9 cellular contexts compared by ENCODE assay signal in the genomic region with DNA sequence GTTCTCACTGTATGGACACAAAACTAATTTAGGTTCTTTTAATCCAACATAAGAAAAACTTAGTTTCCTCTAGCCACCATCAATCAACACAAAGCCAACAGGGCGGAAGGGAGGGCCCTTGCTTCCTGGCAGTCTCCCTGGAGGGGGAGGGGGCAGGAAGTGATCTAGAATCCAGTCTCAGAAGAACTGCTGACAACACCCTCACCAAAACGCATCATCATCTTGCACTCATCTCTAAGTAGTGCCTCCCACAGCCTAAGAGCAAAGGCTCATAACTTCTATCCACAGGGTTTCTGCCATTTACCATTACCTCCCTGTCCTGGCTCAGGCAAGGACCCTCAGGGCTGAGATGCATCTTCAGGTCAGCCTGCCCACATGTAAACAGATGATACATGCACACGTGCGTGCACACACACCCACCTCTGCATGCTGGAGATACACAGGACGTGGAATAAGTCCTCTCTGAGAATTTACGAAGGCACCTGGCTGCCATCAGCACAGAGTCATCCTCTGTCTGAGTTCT. TPM values are rescaled to one million over a fixed set of nuclear protein-coding genes. Genes with fewer than 3 reads are reported as not detected.
DNase-seq lines count a peak whose midpoint lies in the region; ATAC-seq and TF ChIP-seq lines count a peak whose summit lies in the region.
"Had no signal": no experiment of that assay in that cellular context is flagged by ENCODE, and none has a peak within 500 bp of the region (broad histone marks: within the 10 kb centered on the region; RNA-seq: fewer than 3 reads in every experiment).

No MANE protein-coding gene starts in this region.

- H3K9me3 ChIP-seq in MM.1S (replicated peaks; ENCODE audit: insufficient read depth, low read length), result no peaks in the 10 kb centered on the region
- H3K9me3 ChIP-seq in colonic mucosa, result no peaks in the 10 kb centered on the region
- H3K9me3 ChIP-seq: thyroid gland had no signal

- H3K9me2 ChIP-seq in MM.1S (replicated peaks; ENCODE audit: insufficient read depth, low read length), result no peaks in the 10 kb centered on the region

- peaks cover 4% of the 10 kb centered on the region for H3F3A ChIP-seq in MM.1S (ENCODE audit: insufficient read depth, low read length)

- no peaks in the 10 kb centered on the region for H4K20me1 ChIP-seq in MM.1S (ENCODE audit: insufficient read depth, low read length)

- DNase-seq in MM.1S (peak; percentile 81), fibroblast of villous mesenchyme (ENCODE audit: low read depth) (peak; percentile 70), posterior cingulate gyrus (no peak), colonic mucosa (no peak)
- peak; percentile 16 to 40 for DNase-seq in activated CD8-positive, alpha-beta memory T cell treated with anti-CD3 and anti-CD28 coated beads for 1 hour (ENCODE audit: extremely low read depth in 1 of 2, low read depth in 1 of 2)
- peak; percentile 21 for DNase-seq in stimulated activated CD8-positive, alpha-beta memory T cell treated with anti-CD3 and anti-CD28 coated beads, Interleukin-12 subunit alpha, Interleukin-12 subunit beta, amount 100 ng/mL, for 4 hours (ENCODE audit: low read depth)

- TF ChIP-seq CTCF in MM.1S (IDR thresholded peaks at IDR 0.05; ENCODE audit: low read length) (no peak), fibroblast of villous mesenchyme (IDR thresholded peaks at IDR 0.05; ENCODE audit: insufficient read depth, low read depth, low read length) (no peak), colonic mucosa (IDR thresholded peaks at IDR 0.05) (no peak)

- peak overlapping the region; percentile 70 for H2AFZ ChIP-seq in MM.1S (ENCODE audit: low read length)

- H3K9ac ChIP-seq in MM.1S (ENCODE audit: low read length) (no peak overlapping the region), colonic mucosa (ENCODE audit: low read depth in 2 of 2, low read length in 2 of 2) (no peak overlapping the region)

- H3K4me3 ChIP-seq in MM.1S (ENCODE audit: low read length), result peak overlapping the region; percentile 1; the same call in 1 of the 2 replicates
- no peak overlapping the region for H3K4me3 ChIP-seq in fibroblast of villous mesenchyme (ENCODE audit: low read depth, low read length)
- no peak overlapping the region for H3K4me3 ChIP-seq in colonic mucosa
- H3K4me3 ChIP-seq: thyroid gland had no signal

- H3K4me1 ChIP-seq in MM.1S (ENCODE audit: low read length), result peaks cover 31% of the 10 kb centered on the region
- no peaks in the 10 kb centered on the region for H3K4me1 ChIP-seq in colonic mucosa

- peak overlapping the region; percentile 44; the same call in 1 of the 2 replicates for H3K27ac ChIP-seq in MM.1S (ENCODE audit: low read length)
- H3K27ac ChIP-seq in colonic mucosa, result no peak overlapping the region
- H3K27ac ChIP-seq: thyroid gland had no signal

- H3K27me3 ChIP-seq in MM.1S (replicated peaks; ENCODE audit: insufficient read depth, low read length) (no peaks in the 10 kb centered on the region), colonic mucosa (no peaks in the 10 kb centered on the region)
- H3K27me3 ChIP-seq: thyroid gland had no signal

- H3K79me2 ChIP-seq in MM.1S (ENCODE audit: low read length), result 0 out of 2 replicates have a peak, but pooled peaks cover 2% of the 10 kb centered on the region

- ATAC-seq in HG02571 (IDR thresholded peaks at IDR 0.05; ENCODE audit: unreplicated experiment) (no peak), HG03460 (IDR thresholded peaks at IDR 0.05; ENCODE audit: unreplicated experiment) (no peak)

- peak overlapping the region; percentile 57 for H3K4me2 ChIP-seq in MM.1S (ENCODE audit: low read depth, low read length)

- intact Hi-C loops in posterior cingulate gyrus (cut with DNase I) (no loop called here), colonic mucosa (cut with DNase I) (no loop called here)

- H3K36me3 ChIP-seq in MM.1S (replicated peaks; ENCODE audit: insufficient read depth, low read length) (no peaks in the 10 kb centered on the region), colonic mucosa (no peaks in the 10 kb centered on the region)
- H3K36me3 ChIP-seq: thyroid gland had no signal

RNA-seq across cellular contexts. Expression of gene HIVEP3, which starts 20.5 kb away (rescaled TPM):
- 0.86 and 1.6 TPM in 2 replicates for total RNA-seq in fibroblast of villous mesenchyme
- 1 to 10 TPM; 1.9 to 3.3 TPM for total RNA-seq in colonic mucosa

Comparison
In these comparisons a context has a peak if more than half of its experiments do, and no peak if none do; other contexts are left out.
1. DNase-seq: peak in MM.1S (single experiment), activated CD8-positive, alpha-beta memory T cell treated with anti-CD3 and anti-CD28 coated beads for 1 hour (2 of 2), fibroblast of villous mesenchyme (single experiment) and stimulated activated CD8-positive, alpha-beta memory T cell treated with anti-CD3 and anti-CD28 coated beads, Interleukin-12 subunit alpha, Interleukin-12 subunit beta, amount 100 ng/mL, for 4 hours (single experiment); none in posterior cingulate gyrus (0 of 10) and colonic mucosa (single experiment).